18 cellular contexts compared by ENCODE assay signal in genomic region chr9:97673922-97674321, GRCh38.
"Had no signal": no experiment of that assay in that cellular context is flagged by ENCODE, and none has a peak within 500 bp of the region (broad histone marks: within the 10 kb centered on the region; RNA-seq: fewer than 3 reads in every experiment).

No MANE protein-coding gene starts in this region.

- H3K27me3 ChIP-seq: brain microvascular endothelial cell, pancreas, tibial nerve, vagina had no signal

- H3K27me3 Mint-ChIP-seq: activated CD4-positive, alpha-beta memory T cell treated with anti-CD3 and anti-CD28 coated beads for 36 hours; activated naive CD4-positive, alpha-beta T cell treated with anti-CD3 and anti-CD28 coated beads, Interleukin-2, amount 10 ng/mL, durations not matched to agents 7 days and 5 days; effector memory CD8-positive, alpha-beta T cell; naive thymus-derived CD8-positive, alpha-beta T cell had no signal

- H3K4me3 Mint-ChIP-seq: activated CD4-positive, alpha-beta memory T cell treated with anti-CD3 and anti-CD28 coated beads for 36 hours; activated naive CD4-positive, alpha-beta T cell treated with anti-CD3 and anti-CD28 coated beads, Interleukin-2, amount 10 ng/mL, durations not matched to agents 7 days and 5 days; activated T-helper 1 cell treated with anti-CD3 and anti-CD28 coated beads, Interleukin-12 subunit alpha, Interleukin-12 subunit beta, Interleukin-2, Interleukin-4 antibody, amounts not matched to agents 30 ng/mL and 10 ng/mL and 1 ng/mL, durations not matched to agents 14 hours and 24 hours and 36 hours; effector memory CD8-positive, alpha-beta T cell; naive thymus-derived CD8-positive, alpha-beta T cell had no signal

- H3K4me1 ChIP-seq: pancreas, tibial nerve, vagina had no signal

- ATAC-seq: activated CD4-positive, CD25-positive, alpha-beta regulatory T cell treated with anti-CD3 and anti-CD28 coated beads, Interleukin-2, amount 50 U/mL, for 24 hours; effector memory CD8-positive, alpha-beta T cell; naive thymus-derived CD8-positive, alpha-beta T cell had no signal

- H3K4me1 Mint-ChIP-seq: activated naive CD4-positive, alpha-beta T cell treated with anti-CD3 and anti-CD28 coated beads, Interleukin-2, amount 10 ng/mL, durations not matched to agents 7 days and 5 days had no signal

- H3K27ac Mint-ChIP-seq: activated CD4-positive, alpha-beta memory T cell treated with anti-CD3 and anti-CD28 coated beads for 36 hours; activated naive CD4-positive, alpha-beta T cell treated with anti-CD3 and anti-CD28 coated beads, Interleukin-2, amount 10 ng/mL, durations not matched to agents 7 days and 5 days; activated T-helper 1 cell treated with anti-CD3 and anti-CD28 coated beads, Interleukin-12 subunit alpha, Interleukin-12 subunit beta, Interleukin-2, Interleukin-4 antibody, amounts not matched to agents 30 ng/mL and 10 ng/mL and 1 ng/mL, durations not matched to agents 14 hours and 24 hours and 36 hours; effector memory CD8-positive, alpha-beta T cell had no signal

- H3K9me3 Mint-ChIP-seq: activated CD4-positive, alpha-beta memory T cell treated with anti-CD3 and anti-CD28 coated beads for 36 hours; activated naive CD4-positive, alpha-beta T cell treated with anti-CD3 and anti-CD28 coated beads, Interleukin-2, amount 10 ng/mL, durations not matched to agents 7 days and 5 days; activated T-helper 1 cell treated with anti-CD3 and anti-CD28 coated beads, Interleukin-12 subunit alpha, Interleukin-12 subunit beta, Interleukin-2, Interleukin-4 antibody, amounts not matched to agents 30 ng/mL and 10 ng/mL and 1 ng/mL, durations not matched to agents 14 hours and 24 hours and 36 hours; effector memory CD8-positive, alpha-beta T cell; naive thymus-derived CD8-positive, alpha-beta T cell had no signal

- H3K27ac ChIP-seq: brain microvascular endothelial cell, epithelial cell of prostate, pancreas, SK-N-MC, tibial nerve, vagina had no signal

- H3K9me3 ChIP-seq: pancreas, tibial nerve, vagina had no signal

- H3K4me3 ChIP-seq: pancreas, SK-N-MC, tibial nerve, vagina had no signal

- DNase-seq: activated CD4-positive, alpha-beta memory T cell treated with anti-CD3 and anti-CD28 coated beads for 36 hours; activated naive CD4-positive, alpha-beta T cell treated with anti-CD3 and anti-CD28 coated beads, Interleukin-2, amount 10 ng/mL, durations not matched to agents 7 days and 5 days; amygdala; brain microvascular endothelial cell; dermis blood vessel endothelial cell; effector memory CD8-positive, alpha-beta T cell; islet precursor cell; naive thymus-derived CD8-positive, alpha-beta T cell; pancreas; stimulated activated CD4-positive, alpha-beta T cell treated with anti-CD3 and anti-CD28 coated beads, Interleukin-12 subunit alpha, Interleukin-12 subunit beta, amount 100 ng/mL, for 4 hours; stimulated activated CD4-positive, alpha-beta T cell treated with anti-CD3 and anti-CD28 coated beads, Interleukin-2, amount 100 ng/mL, for 24 hours; T1000 had no signal
